ENCODE assay signal across 14 cellular contexts in the genomic region with DNA sequence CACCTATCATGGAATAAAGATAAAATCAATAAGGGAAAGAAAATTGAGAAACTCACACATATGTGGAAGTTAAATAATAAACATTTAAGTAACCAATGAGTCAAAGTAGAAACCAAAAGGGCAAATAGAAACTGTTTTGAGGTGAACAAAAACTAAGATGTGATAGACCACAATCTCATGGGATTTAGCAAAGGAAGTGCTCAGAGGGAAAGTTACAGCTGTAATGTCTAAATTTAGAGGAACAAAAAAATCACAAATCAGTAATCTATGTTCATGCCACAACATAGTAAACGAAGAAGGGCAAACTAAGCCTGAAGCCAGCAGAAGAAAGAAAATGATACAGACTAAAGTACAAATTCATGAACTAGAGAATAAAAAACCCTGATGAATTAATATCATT. TPM values are rescaled to one million over a fixed set of nuclear protein-coding genes. Genes with fewer than 3 reads are reported as not detected.
DNase-seq lines count a peak whose midpoint lies in the region; ATAC-seq and TF ChIP-seq lines count a peak whose summit lies in the region.
"Had no signal": no experiment of that assay in that cellular context is flagged by ENCODE, and none has a peak within 500 bp of the region (broad histone marks: within the 10 kb centered on the region; RNA-seq: fewer than 3 reads in every experiment).

No MANE protein-coding gene starts in this region.

- DNase-seq in GM12864 (ENCODE audit: low read depth) (peak; percentile 31), AML-193 (lab: John Stamatoyannopoulos, UW) (no peak), NCI-H524 treated with DMSO at 0.1 percent for 48 hours (lab: John Stamatoyannopoulos, UW) (no peak), H9 (no peak)
- DNase-seq in activated CD8-positive, alpha-beta memory T cell treated with anti-CD3 and anti-CD28 coated beads for 24 hours: no peak
- DNase-seq: activated CD4-positive, alpha-beta T cell treated with anti-CD3 and anti-CD28 coated beads for 48 hours; activated naive CD4-positive, alpha-beta T cell treated with anti-CD3 and anti-CD28 coated beads, Interleukin-2, amount 50 U/mL, for 16 hours; cerebellar nuclear complex; Kasumi-1; NCI-H510A had no signal

- no peak overlapping the region for H3K27ac Mint-ChIP-seq in H9

- H3K79me2 ChIP-seq in H9 (ENCODE audit: insufficient read depth, low read length): no peaks in the 10 kb centered on the region

- no CpG with 5 or more reads among the region's 1 CpG for WGBS in H9 (ENCODE audit: extremely low coverage, insufficient read length, low lambda C conversion rate)

- no peak overlapping the region for H3K4me2 ChIP-seq in H9 (ENCODE audit: insufficient read depth, insufficient read length, low read length)

- H3K4me3 Mint-ChIP-seq in H9: no peak overlapping the region

- H3K4ac ChIP-seq in H9 (ENCODE audit: low read depth, low read length): no peak overlapping the region

- no peak overlapping the region for H2BK120ac ChIP-seq in H9 (ENCODE audit: low read depth, low read length, poor library complexity, severe bottlenecking)

- H3K9me3 ChIP-seq in H9 (ENCODE audit: control insufficient read depth, low read depth, low read length): no peaks in the 10 kb centered on the region

- H4K8ac ChIP-seq in H9 (replicated peaks; ENCODE audit: insufficient read length, low read depth, low read length): no peak overlapping the region

- no peak overlapping the region for H2BK12ac ChIP-seq in H9 (ENCODE audit: insufficient read length, low read depth, low read length)

- TF ChIP-seq CTCF in GM12864 (IDR thresholded peaks at IDR 0.05; ENCODE audit: low read depth, low read length, missing control alignments) (no peak), H9 (conservative IDR thresholded peaks at IDR 0.05) (no peak)

- H2AFZ ChIP-seq in H9 (ENCODE audit: low read length): no peak overlapping the region

- no peaks in the 10 kb centered on the region for H3K4me1 Mint-ChIP-seq in H9

- H3K18ac ChIP-seq in H9 (ENCODE audit: insufficient read length, low read depth, low read length): no peak overlapping the region

- no peak overlapping the region for H2BK5ac ChIP-seq in H9 (ENCODE audit: insufficient read length, low read length)

- H3K4me1 ChIP-seq in H9 (ENCODE audit: insufficient read depth, low read length): no peaks in the 10 kb centered on the region

- no peak overlapping the region for H3T11ph ChIP-seq in H9 (ENCODE audit: low read length)

- no peaks in the 10 kb centered on the region for H4K20me1 ChIP-seq in H9 (ENCODE audit: control insufficient read depth, insufficient read depth, insufficient read length)

- H3K14ac ChIP-seq in H9 (ENCODE audit: insufficient read depth, low read length): no peak overlapping the region

- H4K5ac ChIP-seq in H9 (ENCODE audit: insufficient read length, low read depth, low read length): no peak overlapping the region

- peak; percentile 61 for ATAC-seq in GM19372 (IDR thresholded peaks at IDR 0.05; ENCODE audit: low read depth, unreplicated experiment)
- ATAC-seq in HG02763 (IDR thresholded peaks at IDR 0.05; ENCODE audit: unreplicated experiment): peak; percentile 81
- ATAC-seq in HG03521 (IDR thresholded peaks at IDR 0.05; ENCODE audit: unreplicated experiment): peak; percentile 67

- H2BK15ac ChIP-seq in H9 (ENCODE audit: low read depth, low read length): no peak overlapping the region

- no peak overlapping the region for H4K91ac ChIP-seq in H9 (ENCODE audit: insufficient read length, low read depth, low read length)

- H3K79me1 ChIP-seq in H9 (ENCODE audit: insufficient read depth, low read depth, low read length, poor library complexity, severe bottlenecking): no peaks in the 10 kb centered on the region

- peaks cover 12% of the 10 kb centered on the region for H3K27me3 Mint-ChIP-seq in H9 (ENCODE audit: low read depth)

- no peak overlapping the region for H2AK5ac ChIP-seq in H9 (ENCODE audit: insufficient read length, low read length)

- no peak overlapping the region for H2BK20ac ChIP-seq in H9 (ENCODE audit: low read depth, low read length, poor library complexity, severe bottlenecking)

- no peaks in the 10 kb centered on the region for H3K23me2 ChIP-seq in H9 (ENCODE audit: insufficient read length, low read depth, low read length, poor library complexity, severe bottlenecking)

- H3K9ac ChIP-seq in H9 (ENCODE audit: extremely low read depth, insufficient read length, low read length): no peak overlapping the region

- no peaks in the 10 kb centered on the region for H3K27me3 ChIP-seq in H9 (ENCODE audit: insufficient read depth, low read length)

- no peaks in the 10 kb centered on the region for H3K36me3 Mint-ChIP-seq in H9 (ENCODE audit: insufficient read depth in 1 of 3, low read depth in 3 of 3)

- H3K56ac ChIP-seq in H9 (ENCODE audit: insufficient read length, low read depth, low read length): no peak overlapping the region

- no peak overlapping the region for H3K4me3 ChIP-seq in GM12864 (ENCODE audit: low read depth, low read length)

- no peak overlapping the region for H3K23ac ChIP-seq in H9 (ENCODE audit: insufficient read length, low read depth, low read length)

- no peaks in the 10 kb centered on the region for H3K9me3 Mint-ChIP-seq in H9

- no peak overlapping the region for H3K27ac ChIP-seq in H9 (ENCODE audit: insufficient read length, low read depth, low read length)

RNA-seq across cellular contexts. Expression of a gene that starts 16.3 kb away (rescaled TPM):
- not detected in 2 replicates for total RNA-seq in H9 (2021)
- total RNA-seq: SK-MEL-5 had no signal

RNA-seq across cellular contexts. Expression of a gene that starts 32.7 kb away (rescaled TPM):
- not detected in 2 replicates for total RNA-seq in H9 (2021)
- total RNA-seq: SK-MEL-5 had no signal
